ENCODE assay signal across 24 cellular contexts in the genomic region with DNA sequence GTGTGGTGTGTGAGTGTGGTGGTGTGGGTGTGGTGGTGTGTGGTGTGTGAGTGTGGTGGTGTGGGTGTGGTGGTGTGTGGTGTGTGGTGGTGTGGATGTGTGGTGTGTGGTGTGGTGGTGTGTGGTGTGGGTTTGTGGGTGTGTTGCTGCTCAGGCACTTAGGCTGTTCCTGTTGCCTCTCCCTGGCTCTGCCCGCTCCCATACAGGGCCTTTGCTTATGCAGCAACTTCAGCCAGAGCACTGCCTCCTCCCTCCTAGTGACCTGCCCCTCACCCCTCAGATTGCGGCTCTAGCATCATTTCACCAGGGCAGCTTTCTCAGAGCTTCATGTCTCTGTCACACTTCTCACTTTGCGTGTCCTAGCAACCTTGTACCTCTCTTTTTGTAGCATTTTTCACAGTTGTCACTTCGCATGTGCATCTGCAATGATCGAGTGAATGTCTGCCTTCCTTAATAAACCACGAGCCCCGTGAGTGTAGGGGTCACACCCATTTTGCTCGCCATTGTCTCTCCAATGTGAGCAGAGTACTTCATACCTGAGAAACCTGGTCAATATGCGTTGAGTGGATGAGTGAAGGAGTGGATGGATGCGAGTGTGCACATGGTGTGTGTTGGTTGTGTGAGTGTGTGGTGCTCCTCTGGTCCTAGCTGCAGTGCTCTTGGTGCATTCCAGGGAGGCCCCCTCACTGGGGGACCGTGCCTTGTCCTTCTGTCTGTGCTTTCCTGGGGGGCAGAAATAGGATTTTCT.
A peak's percentile ranks its signal among the peaks of the same experiment; 100 is the strongest.
DNase-seq lines count a peak whose midpoint lies in the region; ATAC-seq and TF ChIP-seq lines count a peak whose summit lies in the region.
"Had no signal": no experiment of that assay in that cellular context is flagged by ENCODE, and none has a peak within 500 bp of the region (broad histone marks: within the 10 kb centered on the region; RNA-seq: fewer than 3 reads in every experiment).

No MANE protein-coding gene starts in this region.

- no peak overlapping the region for H3K9ac ChIP-seq in endodermal cell (ENCODE audit: extremely low read depth, low read length, poor library complexity, severe bottlenecking)

- H3K27me3 Mint-ChIP-seq in activated naive CD8-positive, alpha-beta T cell treated with anti-CD3 and anti-CD28 coated beads for 36 hours, result peaks cover 8% of the 10 kb centered on the region
- H3K27me3 Mint-ChIP-seq in activated naive CD8-positive, alpha-beta T cell treated with anti-CD3 and anti-CD28 coated beads, Interleukin-2, amount 50 U/mL, for 24 hours, result peaks cover 3% of the 10 kb centered on the region
- peaks cover 23% of the 10 kb centered on the region for H3K27me3 Mint-ChIP-seq in endodermal cell (ENCODE audit: insufficient read depth)
- H3K27me3 Mint-ChIP-seq in CD8-positive, alpha-beta T cell (ENCODE audit: low read depth), result peaks cover 2% of the 10 kb centered on the region
- H3K27me3 Mint-ChIP-seq: activated naive CD8-positive, alpha-beta T cell had no signal

- in situ Hi-C loops in ACHN (cut with HindIII; ENCODE audit: low pct_ligation_motif_present, low pct_unique_long_range_greater_than_20kb, low sequenced_read_pairs), result no loop called here

- no peaks in the 10 kb centered on the region for H3K36me3 Mint-ChIP-seq in activated naive CD8-positive, alpha-beta T cell treated with anti-CD3 and anti-CD28 coated beads for 36 hours
- no peaks in the 10 kb centered on the region for H3K36me3 Mint-ChIP-seq in activated naive CD8-positive, alpha-beta T cell treated with anti-CD3 and anti-CD28 coated beads, Interleukin-2, amount 50 U/mL, for 24 hours (ENCODE audit: low read depth)
- no peaks in the 10 kb centered on the region for H3K36me3 Mint-ChIP-seq in endodermal cell (ENCODE audit: low read depth)
- no peaks in the 10 kb centered on the region for H3K36me3 Mint-ChIP-seq in CD8-positive, alpha-beta T cell
- H3K36me3 Mint-ChIP-seq: activated naive CD8-positive, alpha-beta T cell had no signal

- ATAC-seq in activated naive CD8-positive, alpha-beta T cell treated with anti-CD3 and anti-CD28 coated beads, Interleukin-2, amount 50 U/mL, for 24 hours, result no peak
- ATAC-seq in RWPE2 (ENCODE audit: low read depth), result peak; percentile 44; the same call in 1 of the 3 replicates
- ATAC-seq in CD8-positive, alpha-beta T cell, result no peak

- H3K36me3 ChIP-seq in RWPE2 (ENCODE audit: low read depth) (no peaks in the 10 kb centered on the region), endodermal cell (ENCODE audit: control insufficient read depth, insufficient read depth, low read length) (no peaks in the 10 kb centered on the region), vagina (peaks cover 0 to 15% of the 10 kb centered on the region in 2 donors)
- H3K36me3 ChIP-seq in CD8-positive, alpha-beta T cell (ENCODE audit: insufficient read depth, low read length), result no peaks in the 10 kb centered on the region
- H3K36me3 ChIP-seq: esophagus squamous epithelium, left ventricle myocardium inferior had no signal

- intact Hi-C loops in vagina (cut with DNase I), result no loop called here
- intact Hi-C loops in CD8-positive, alpha-beta T cell (cut with DNase I, micrococcal nuclease), result no loop called here

- no peak overlapping the region for H3K4me3 ChIP-seq in RWPE2 (ENCODE audit: severe bottlenecking)
- no peak overlapping the region for H3K4me3 ChIP-seq in endodermal cell (ENCODE audit: low read length)
- H3K4me3 ChIP-seq in vagina, result no peak overlapping the region
- no peak overlapping the region for H3K4me3 ChIP-seq in CD8-positive, alpha-beta T cell (ENCODE audit: low read depth, low read length)
- H3K4me3 ChIP-seq: esophagus squamous epithelium, left ventricle myocardium inferior, skin epidermis, thoracic aorta had no signal

- peaks cover 2% of the 10 kb centered on the region for H3K4me1 Mint-ChIP-seq in activated naive CD8-positive, alpha-beta T cell treated with anti-CD3 and anti-CD28 coated beads for 36 hours
- no peaks in the 10 kb centered on the region for H3K4me1 Mint-ChIP-seq in activated naive CD8-positive, alpha-beta T cell treated with anti-CD3 and anti-CD28 coated beads, Interleukin-2, amount 50 U/mL, for 24 hours
- peaks cover 6% of the 10 kb centered on the region for H3K4me1 Mint-ChIP-seq in endodermal cell
- no peaks in the 10 kb centered on the region for H3K4me1 Mint-ChIP-seq in CD8-positive, alpha-beta T cell (ENCODE audit: low read depth)

- CTCF ChIA-PET in CD8-positive, alpha-beta T cell (lab: Charles Lee), result no interaction called here

- no peak overlapping the region for H3K27ac ChIP-seq in RWPE2 (ENCODE audit: poor library complexity, severe bottlenecking)
- H3K27ac ChIP-seq in endodermal cell (ENCODE audit: low read depth, low read length), result no peak overlapping the region
- no peak overlapping the region for H3K27ac ChIP-seq in vagina
- H3K27ac ChIP-seq in CD8-positive, alpha-beta T cell (ENCODE audit: low read depth, low read length), result no peak overlapping the region
- H3K27ac ChIP-seq: esophagus squamous epithelium, left ventricle myocardium inferior, skin epidermis, thoracic aorta, VCaP had no signal

- no peak for TF ChIP-seq CTCF in RWPE2 (IDR thresholded peaks at IDR 0.05; ENCODE audit: poor library complexity, severe bottlenecking)
- no peak for TF ChIP-seq CTCF in endodermal cell (conservative IDR thresholded peaks at IDR 0.05)
- no peak for TF ChIP-seq CTCF in vagina (IDR thresholded peaks at IDR 0.05)
- no peak for TF ChIP-seq CTCF in CD8-positive, alpha-beta T cell (IDR thresholded peaks at IDR 0.05)

- POLR2A ChIA-PET in CD8-positive, alpha-beta T cell (lab: Charles Lee), result interaction anchor here (0.7 kb wide), 1 partner anchor 134 kb away, joined by 3 read pairs; no protein-coding TSS in a partner anchor

- H3K9me3 Mint-ChIP-seq in activated naive CD8-positive, alpha-beta T cell treated with anti-CD3 and anti-CD28 coated beads for 36 hours, result peaks cover 5% of the 10 kb centered on the region
- peaks cover 4% of the 10 kb centered on the region for H3K9me3 Mint-ChIP-seq in activated naive CD8-positive, alpha-beta T cell treated with anti-CD3 and anti-CD28 coated beads, Interleukin-2, amount 50 U/mL, for 24 hours
- no peaks in the 10 kb centered on the region for H3K9me3 Mint-ChIP-seq in endodermal cell
- H3K9me3 Mint-ChIP-seq in CD8-positive, alpha-beta T cell, result no peaks in the 10 kb centered on the region

- H3K27ac Mint-ChIP-seq in activated naive CD8-positive, alpha-beta T cell treated with anti-CD3 and anti-CD28 coated beads for 36 hours, result peak overlapping the region; percentile 5
- no peak overlapping the region for H3K27ac Mint-ChIP-seq in activated naive CD8-positive, alpha-beta T cell treated with anti-CD3 and anti-CD28 coated beads, Interleukin-2, amount 50 U/mL, for 24 hours
- no peak overlapping the region for H3K27ac Mint-ChIP-seq in endodermal cell
- no peak overlapping the region for H3K27ac Mint-ChIP-seq in CD8-positive, alpha-beta T cell
- H3K27ac Mint-ChIP-seq: activated naive CD8-positive, alpha-beta T cell; activated T-helper 1 cell treated with anti-CD3 and anti-CD28 coated beads, Interleukin-12 subunit alpha, Interleukin-12 subunit beta, Interleukin-2, Interleukin-4 antibody, amounts not matched to agents 30 ng/mL and 10 ng/mL and 1 ng/mL, durations not matched to agents 14 hours and 24 hours and 36 hours had no signal

- H3K27me3 ChIP-seq in RWPE2 (ENCODE audit: insufficient read depth, poor library complexity, severe bottlenecking) (no peaks in the 10 kb centered on the region), endodermal cell (ENCODE audit: control insufficient read depth, insufficient read depth, low read length, poor library complexity, severe bottlenecking) (peaks cover 6% of the 10 kb centered on the region), vagina (no peaks in the 10 kb centered on the region)
- H3K27me3 ChIP-seq in CD8-positive, alpha-beta T cell (ENCODE audit: insufficient read depth, low read length), result no peaks in the 10 kb centered on the region

- H3K9me3 ChIP-seq in RWPE2 (ENCODE audit: severe bottlenecking), result no peaks in the 10 kb centered on the region
- peaks cover 8% of the 10 kb centered on the region for H3K9me3 ChIP-seq in endodermal cell (ENCODE audit: control insufficient read depth, low read length)
- no peaks in the 10 kb centered on the region for H3K9me3 ChIP-seq in vagina
- H3K9me3 ChIP-seq in CD8-positive, alpha-beta T cell (ENCODE audit: low read length), result no peaks in the 10 kb centered on the region
- H3K9me3 ChIP-seq: esophagus squamous epithelium, thoracic aorta had no signal

- H3K4me1 ChIP-seq in RWPE2 (ENCODE audit: insufficient read depth, poor library complexity, severe bottlenecking) (no peaks in the 10 kb centered on the region), endodermal cell (ENCODE audit: control insufficient read depth, insufficient read depth, low read length) (no peaks in the 10 kb centered on the region), vagina (no peaks in the 10 kb centered on the region)
- H3K4me1 ChIP-seq in CD8-positive, alpha-beta T cell (ENCODE audit: insufficient read depth, low read length), result no peaks in the 10 kb centered on the region
- H3K4me1 ChIP-seq: esophagus squamous epithelium, left ventricle myocardium inferior had no signal

- WGBS in endodermal cell (ENCODE audit: insufficient coverage in 1 of 2, insufficient read length in 1 of 2), 2 experiments, result 93 to 96% methylated on average over 8 to 11 of the region's 11 CpGs

- DNase-seq in activated naive CD8-positive, alpha-beta T cell treated with anti-CD3 and anti-CD28 coated beads for 36 hours, result no peak
- no peak for DNase-seq in activated naive CD8-positive, alpha-beta T cell treated with anti-CD3 and anti-CD28 coated beads, Interleukin-2, amount 50 U/mL, for 24 hours
- DNase-seq in RWPE2 (ENCODE audit: low spot score) (peak; percentile 20), endodermal cell (peak; percentile 32), vagina (ENCODE audit: extremely low spot score in 2 of 2) (peak; percentile 71 to 77), pons (ENCODE audit: low spot score) (no peak), ACHN (no peak)
- no peak for DNase-seq in CD8-positive, alpha-beta T cell
- DNase-seq: activated CD4-positive, alpha-beta T cell treated with anti-CD3 and anti-CD28 coated beads, Interleukin-2, amount 50 U/mL, for 48 hours; COR-L47; effector CD8-positive, alpha-beta T cell; esophagus squamous epithelium; Kasumi-1; left ventricle myocardium inferior; NCI-H1105 treated with DMSO at 0.1 percent for 48 hours; NCI-H2081 treated with DMSO at 0.1 percent for 48 hours; NCI-H524; stimulated activated naive CD4-positive, alpha-beta T cell had no signal

- H3K4me3 Mint-ChIP-seq in activated naive CD8-positive, alpha-beta T cell treated with anti-CD3 and anti-CD28 coated beads for 36 hours, result no peak overlapping the region
- H3K4me3 Mint-ChIP-seq in activated naive CD8-positive, alpha-beta T cell treated with anti-CD3 and anti-CD28 coated beads, Interleukin-2, amount 50 U/mL, for 24 hours, result no peak overlapping the region
- H3K4me3 Mint-ChIP-seq in endodermal cell, result no peak overlapping the region
- no peak overlapping the region for H3K4me3 Mint-ChIP-seq in CD8-positive, alpha-beta T cell
- H3K4me3 Mint-ChIP-seq: activated naive CD8-positive, alpha-beta T cell; activated T-helper 1 cell treated with anti-CD3 and anti-CD28 coated beads, Interleukin-12 subunit alpha, Interleukin-12 subunit beta, Interleukin-2, Interleukin-4 antibody, amounts not matched to agents 30 ng/mL and 10 ng/mL and 1 ng/mL, durations not matched to agents 14 hours and 24 hours and 36 hours; neural crest cell had no signal

- no peak for TF ChIP-seq POLR2A in vagina (IDR thresholded peaks at IDR 0.05)

Comparison
In these comparisons a context has a peak if more than half of its experiments do, and no peak if none do; other contexts are left out.
1. DNase-seq: peak in RWPE2 (single experiment), endodermal cell (single experiment) and vagina (2 of 2); none in activated naive CD8-positive, alpha-beta T cell treated with anti-CD3 and anti-CD28 coated beads for 36 hours (single experiment), activated naive CD8-positive, alpha-beta T cell treated with anti-CD3 and anti-CD28 coated beads, Interleukin-2, amount 50 U/mL, for 24 hours (single experiment), CD8-positive, alpha-beta T cell (0 of 7), pons (single experiment) and ACHN (single experiment).